ENCODE assay signal across 1 cellular context in the genomic region with DNA sequence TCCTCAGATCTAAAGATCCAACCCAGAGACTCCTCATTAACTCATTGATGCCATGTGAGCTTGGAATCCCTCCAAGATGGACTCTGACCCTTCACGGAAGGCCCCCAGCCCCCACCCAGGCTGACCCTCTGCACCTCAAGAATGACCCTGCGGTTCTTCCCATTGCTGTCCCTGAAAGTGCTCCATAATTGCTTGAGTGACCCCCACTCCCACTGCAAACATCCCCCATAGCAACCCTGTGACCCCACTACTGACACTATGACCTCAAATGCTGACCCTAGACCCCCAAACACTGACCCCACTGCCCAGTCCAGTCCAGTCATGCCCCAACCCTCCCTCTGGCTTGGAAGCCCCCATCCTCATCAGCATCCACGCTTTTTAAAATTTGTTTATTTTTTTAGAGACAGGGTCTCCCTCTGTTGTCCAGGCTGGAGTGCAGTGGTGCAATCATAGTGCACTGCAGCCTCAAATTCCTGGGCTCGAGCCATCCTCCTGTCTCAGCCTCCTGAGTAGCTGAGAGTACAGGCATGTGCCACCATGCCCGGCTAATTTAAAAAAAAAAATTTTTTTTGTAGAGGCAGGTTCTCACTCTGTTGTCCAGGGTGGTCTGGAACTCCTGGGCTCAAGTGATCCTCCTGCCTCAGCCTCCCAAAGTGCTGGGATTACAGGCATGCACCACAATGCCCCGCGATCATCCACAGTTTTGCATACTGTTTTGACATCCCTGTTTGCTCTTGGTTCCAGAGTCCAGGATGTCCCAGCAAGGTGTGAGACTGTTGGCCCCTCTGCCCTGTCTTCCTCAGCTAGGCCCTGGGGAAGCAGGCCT.
TF ChIP-seq lines count a peak whose summit lies in the region.

No MANE protein-coding gene starts in this region.

TF ChIP-seq in HepG2, 621 proteins besides CTCF, POLR2A, EP300 and RAD21 (continues in another document):
- TF ChIP-seq FOXP1 (IDR thresholded peaks at IDR 0.05) (no peak), FOXP1 (CRISPR knock-in tag; IDR thresholded peaks at IDR 0.05) (peak; percentile 49; the same call in 1 of the 2 replicates), ETV6 (CRISPR knock-in tag; conservative IDR thresholded peaks at IDR 0.05) (0 out of 2 replicates have a peak, but pooled peaks have one; percentile 30), SNAPC5 (CRISPR knock-in tag; IDR thresholded peaks at IDR 0.05; ENCODE audit: borderline replicate concordance) (peak; percentile 97), CEBPB (IDR thresholded peaks at IDR 0.05; ENCODE audit: borderline replicate concordance, low read depth, low read length) (peak; percentile 45; the same call in 1 of the 2 replicates), TERF1 (CRISPR knock-in tag; IDR thresholded peaks at IDR 0.05) (no peak), FOXA1 (IDR thresholded peaks at IDR 0.05) (no peak), FOXA1 (CRISPR knock-in tag; IDR thresholded peaks at IDR 0.05) (peak; percentile 55), ZNF788 (CRISPR knock-in tag; IDR thresholded peaks at IDR 0.05; ENCODE audit: borderline replicate concordance) (0 out of 2 replicates have a peak, but pooled peaks have one; percentile 36), KDM6A (CRISPR knock-in tag; IDR thresholded peaks at IDR 0.05; ENCODE audit: low read depth) (peak; percentile 54), TBX3 (IDR thresholded peaks at IDR 0.05; ENCODE audit: borderline replicate concordance) (peak; percentile 74; the same call in 1 of the 2 replicates), HNF4G (IDR thresholded peaks at IDR 0.05; ENCODE audit: borderline replicate concordance, low read depth, low read length) (peak; percentile 53; the same call in 1 of the 2 replicates), HNF4G (CRISPR knock-in tag; IDR thresholded peaks at IDR 0.05; ENCODE audit: borderline replicate concordance, low read depth) (no peak), LCORL (IDR thresholded peaks at IDR 0.05) (no peak), LCORL (CRISPR knock-in tag; IDR thresholded peaks at IDR 0.05) (peak; percentile 62; the same call in 1 of the 2 replicates), ARID2 (CRISPR knock-in tag; IDR thresholded peaks at IDR 0.05; ENCODE audit: borderline replicate concordance) (0 out of 2 replicates have a peak, but pooled peaks have one; percentile 17), ZNF3 (CRISPR knock-in tag; IDR thresholded peaks at IDR 0.05) (peak; percentile 83), PITX1 (CRISPR knock-in tag; IDR thresholded peaks at IDR 0.05) (peak; percentile 34; the same call in 1 of the 2 replicates), ZNF121 (CRISPR knock-in tag; IDR thresholded peaks at IDR 0.05) (0 out of 2 replicates have a peak, but pooled peaks have one; percentile 50), DPF2 (CRISPR knock-in tag; IDR thresholded peaks at IDR 0.05; ENCODE audit: borderline replicate concordance, low read depth) (0 out of 2 replicates have a peak, but pooled peaks have one; percentile 30), ZNF570 (CRISPR knock-in tag; IDR thresholded peaks at IDR 0.05; ENCODE audit: borderline replicate concordance) (no peak), MZF1 (CRISPR knock-in tag; IDR thresholded peaks at IDR 0.05; ENCODE audit: borderline replicate concordance) (no peak), FOXM1 (CRISPR knock-in tag; IDR thresholded peaks at IDR 0.05) (no peak), TEAD3 (CRISPR knock-in tag; optimal IDR thresholded peaks at IDR 0.05; ENCODE audit: borderline replicate concordance) (peak; percentile 81), GATAD2A (CRISPR knock-in tag; IDR thresholded peaks at IDR 0.05) (peak; percentile 39; the same call in 1 of the 2 replicates), FOXA3 (CRISPR knock-in tag; IDR thresholded peaks at IDR 0.05) (0 out of 2 replicates have a peak, but pooled peaks have one; percentile 22), PATZ1 (CRISPR knock-in tag; IDR thresholded peaks at IDR 0.05) (0 out of 2 replicates have a peak, but pooled peaks have one; percentile 26), PRDM4 (CRISPR knock-in tag; IDR thresholded peaks at IDR 0.05; ENCODE audit: borderline replicate concordance) (no peak), ZNF234 (CRISPR knock-in tag; conservative IDR thresholded peaks at IDR 0.05) (no peak), FOXO1 (CRISPR knock-in tag; IDR thresholded peaks at IDR 0.05) (peak; percentile 35; the same call in 1 of the 2 replicates), HDAC2 (CRISPR knock-in tag; IDR thresholded peaks at IDR 0.05) (peak; percentile 22; the same call in 1 of the 2 replicates), KDM3A (CRISPR knock-in tag; IDR thresholded peaks at IDR 0.05; ENCODE audit: low read depth) (peak; percentile 33; the same call in 1 of the 2 replicates), SNAPC2 (CRISPR knock-in tag; IDR thresholded peaks at IDR 0.05) (peak; percentile 99), HOXD1 (CRISPR knock-in tag; IDR thresholded peaks at IDR 0.05) (no peak), MIER2 (CRISPR knock-in tag; IDR thresholded peaks at IDR 0.05) (no peak), ZFP82 (CRISPR knock-in tag; IDR thresholded peaks at IDR 0.05; ENCODE audit: borderline replicate concordance) (no peak), GFI1 (CRISPR knock-in tag; IDR thresholded peaks at IDR 0.05; ENCODE audit: borderline replicate concordance) (0 out of 2 replicates have a peak, but pooled peaks have one; percentile 44), ZBTB7A (CRISPR knock-in tag; IDR thresholded peaks at IDR 0.05) (0 out of 2 replicates have a peak, but pooled peaks have one; percentile 46), RCOR2 (CRISPR knock-in tag; IDR thresholded peaks at IDR 0.05) (peak; percentile 32; the same call in 1 of the 2 replicates)
- TF ChIP-seq, protein P1, sequence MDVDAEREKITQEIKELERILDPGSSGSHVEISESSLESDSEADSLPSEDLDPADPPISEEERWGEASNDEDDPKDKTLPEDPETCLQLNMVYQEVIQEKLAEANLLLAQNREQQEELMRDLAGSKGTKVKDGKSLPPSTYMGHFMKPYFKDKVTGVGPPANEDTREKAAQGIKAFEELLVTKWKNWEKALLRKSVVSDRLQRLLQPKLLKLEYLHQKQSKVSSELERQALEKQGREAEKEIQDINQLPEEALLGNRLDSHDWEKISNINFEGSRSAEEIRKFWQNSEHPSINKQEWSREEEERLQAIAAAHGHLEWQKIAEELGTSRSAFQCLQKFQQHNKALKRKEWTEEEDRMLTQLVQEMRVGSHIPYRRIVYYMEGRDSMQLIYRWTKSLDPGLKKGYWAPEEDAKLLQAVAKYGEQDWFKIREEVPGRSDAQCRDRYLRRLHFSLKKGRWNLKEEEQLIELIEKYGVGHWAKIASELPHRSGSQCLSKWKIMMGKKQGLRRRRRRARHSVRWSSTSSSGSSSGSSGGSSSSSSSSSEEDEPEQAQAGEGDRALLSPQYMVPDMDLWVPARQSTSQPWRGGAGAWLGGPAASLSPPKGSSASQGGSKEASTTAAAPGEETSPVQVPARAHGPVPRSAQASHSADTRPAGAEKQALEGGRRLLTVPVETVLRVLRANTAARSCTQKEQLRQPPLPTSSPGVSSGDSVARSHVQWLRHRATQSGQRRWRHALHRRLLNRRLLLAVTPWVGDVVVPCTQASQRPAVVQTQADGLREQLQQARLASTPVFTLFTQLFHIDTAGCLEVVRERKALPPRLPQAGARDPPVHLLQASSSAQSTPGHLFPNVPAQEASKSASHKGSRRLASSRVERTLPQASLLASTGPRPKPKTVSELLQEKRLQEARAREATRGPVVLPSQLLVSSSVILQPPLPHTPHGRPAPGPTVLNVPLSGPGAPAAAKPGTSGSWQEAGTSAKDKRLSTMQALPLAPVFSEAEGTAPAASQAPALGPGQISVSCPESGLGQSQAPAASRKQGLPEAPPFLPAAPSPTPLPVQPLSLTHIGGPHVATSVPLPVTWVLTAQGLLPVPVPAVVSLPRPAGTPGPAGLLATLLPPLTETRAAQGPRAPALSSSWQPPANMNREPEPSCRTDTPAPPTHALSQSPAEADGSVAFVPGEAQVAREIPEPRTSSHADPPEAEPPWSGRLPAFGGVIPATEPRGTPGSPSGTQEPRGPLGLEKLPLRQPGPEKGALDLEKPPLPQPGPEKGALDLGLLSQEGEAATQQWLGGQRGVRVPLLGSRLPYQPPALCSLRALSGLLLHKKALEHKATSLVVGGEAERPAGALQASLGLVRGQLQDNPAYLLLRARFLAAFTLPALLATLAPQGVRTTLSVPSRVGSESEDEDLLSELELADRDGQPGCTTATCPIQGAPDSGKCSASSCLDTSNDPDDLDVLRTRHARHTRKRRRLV (CRISPR knock-in tag; IDR thresholded peaks at IDR 0.05), result peak; percentile 99
- TF ChIP-seq, protein P2, sequence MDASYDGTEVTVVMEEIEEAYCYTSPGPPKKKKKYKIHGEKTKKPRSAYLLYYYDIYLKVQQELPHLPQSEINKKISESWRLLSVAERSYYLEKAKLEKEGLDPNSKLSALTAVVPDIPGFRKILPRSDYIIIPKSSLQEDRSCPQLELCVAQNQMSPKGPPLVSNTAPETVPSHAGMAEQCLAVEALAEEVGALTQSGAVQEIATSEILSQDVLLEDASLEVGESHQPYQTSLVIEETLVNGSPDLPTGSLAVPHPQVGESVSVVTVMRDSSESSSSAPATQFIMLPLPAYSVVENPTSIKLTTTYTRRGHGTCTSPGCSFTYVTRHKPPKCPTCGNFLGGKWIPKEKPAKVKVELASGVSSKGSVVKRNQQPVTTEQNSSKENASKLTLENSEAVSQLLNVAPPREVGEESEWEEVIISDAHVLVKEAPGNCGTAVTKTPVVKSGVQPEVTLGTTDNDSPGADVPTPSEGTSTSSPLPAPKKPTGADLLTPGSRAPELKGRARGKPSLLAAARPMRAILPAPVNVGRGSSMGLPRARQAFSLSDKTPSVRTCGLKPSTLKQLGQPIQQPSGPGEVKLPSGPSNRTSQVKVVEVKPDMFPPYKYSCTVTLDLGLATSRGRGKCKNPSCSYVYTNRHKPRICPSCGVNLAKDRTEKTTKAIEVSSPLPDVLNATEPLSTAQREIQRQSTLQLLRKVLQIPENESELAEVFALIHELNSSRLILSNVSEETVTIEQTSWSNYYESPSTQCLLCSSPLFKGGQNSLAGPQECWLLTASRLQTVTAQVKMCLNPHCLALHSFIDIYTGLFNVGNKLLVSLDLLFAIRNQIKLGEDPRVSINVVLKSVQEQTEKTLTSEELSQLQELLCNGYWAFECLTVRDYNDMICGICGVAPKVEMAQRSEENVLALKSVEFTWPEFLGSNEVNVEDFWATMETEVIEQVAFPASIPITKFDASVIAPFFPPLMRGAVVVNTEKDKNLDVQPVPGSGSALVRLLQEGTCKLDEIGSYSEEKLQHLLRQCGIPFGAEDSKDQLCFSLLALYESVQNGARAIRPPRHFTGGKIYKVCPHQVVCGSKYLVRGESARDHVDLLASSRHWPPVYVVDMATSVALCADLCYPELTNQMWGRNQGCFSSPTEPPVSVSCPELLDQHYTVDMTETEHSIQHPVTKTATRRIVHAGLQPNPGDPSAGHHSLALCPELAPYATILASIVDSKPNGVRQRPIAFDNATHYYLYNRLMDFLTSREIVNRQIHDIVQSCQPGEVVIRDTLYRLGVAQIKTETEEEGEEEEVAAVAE (CRISPR knock-in tag; IDR thresholded peaks at IDR 0.05; ENCODE audit: borderline replicate concordance), result peak; percentile 66; the same call in 1 of the 2 replicates
